In genomic region chr2:62014102-62014501, GRCh38 we compare ENCODE assay signal across 10 cellular contexts.
DNase-seq lines count a peak whose midpoint lies in the region; ATAC-seq and TF ChIP-seq lines count a peak whose summit lies in the region.
"Had no signal": no experiment of that assay in that cellular context is flagged by ENCODE, and none has a peak within 500 bp of the region (broad histone marks: within the 10 kb centered on the region; RNA-seq: fewer than 3 reads in every experiment).

No MANE protein-coding gene starts in this region.

- H3K36me3 ChIP-seq in liver (ENCODE audit: control insufficient read depth in 4 of 4, insufficient read depth in 3 of 4, low read depth in 1 of 4, low read length in 3 of 4), result no peaks in the 10 kb centered on the region

- ATAC-seq in GM18861 (IDR thresholded peaks at IDR 0.05; ENCODE audit: unreplicated experiment), result no peak

- no peak overlapping the region for H3K9ac ChIP-seq in liver (ENCODE audit: low read depth in 1 of 2, low read length in 2 of 2)

- H3K9me3 ChIP-seq in liver (ENCODE audit: control insufficient read depth in 4 of 4, low read length in 3 of 4), result no peaks in the 10 kb centered on the region

- H3K27ac ChIP-seq in liver (ENCODE audit: low read depth in 1 of 2, low read length in 2 of 2), result no peak overlapping the region
- H3K27ac ChIP-seq: SK-N-MC had no signal

- peak; percentile 49 to 57 for TF ChIP-seq RAD21 in liver (IDR thresholded peaks at IDR 0.05)

- H3K27me3 ChIP-seq in liver (ENCODE audit: control insufficient read depth in 4 of 4, insufficient read depth in 4 of 4, low read length in 3 of 4), result no peaks in the 10 kb centered on the region

- peaks cover 6 to 21% (median 18%) of the 10 kb centered on the region in 4 donors for H3K4me1 ChIP-seq in liver (ENCODE audit: control insufficient read depth in 4 of 4, insufficient read depth in 4 of 4, low read length in 3 of 4)

- H3K4me3 ChIP-seq in liver (ENCODE audit: low read depth in 1 of 3, low read length in 3 of 3), result no peak overlapping the region
- H3K4me3 ChIP-seq: SK-N-MC had no signal

- 15% methylated on average over 2 of the region's 2 CpGs for WGBS in liver

- no peak for TF ChIP-seq CTCF in liver (IDR thresholded peaks at IDR 0.05; ENCODE audit: low read depth, low read length, missing input control)

- DNase-seq in AG08395 (ENCODE audit: low spot score) (peak; percentile 47), NCI-H2029 (lab: John Stamatoyannopoulos, UW) (peak; percentile 59), cerebellar cortex (ENCODE audit: low spot score) (peak; percentile 98), GF-D8 (lab: John Stamatoyannopoulos, UW) (no peak), NAMALWA (ENCODE audit: low spot score) (no peak)
- DNase-seq in stimulated activated CD4-positive, alpha-beta T cell treated with anti-CD3 and anti-CD28 coated beads, Interleukin-15, amount 100 ng/mL, for 24 hours, result no peak
- DNase-seq: naive B cell had no signal

TF ChIP-seq in liver, 16 proteins besides CTCF, POLR2A, EP300 and RAD21:
- TF ChIP-seq TAF1 (conservative IDR thresholded peaks at IDR 0.05) (no peak), EGR1 (IDR thresholded peaks at IDR 0.05; ENCODE audit: low read depth in 2 of 2) (no peak), REST (IDR thresholded peaks at IDR 0.05) (no peak), FOXA2 (IDR thresholded peaks at IDR 0.05) (peak; percentile 54), JUND (IDR thresholded peaks at IDR 0.05) (peak; percentile 28 to 34), HNF4G (IDR thresholded peaks at IDR 0.05) (no peak), YY1 (IDR thresholded peaks at IDR 0.05) (peak; percentile 49), SP1 (IDR thresholded peaks at IDR 0.05) (peak; percentile 52), HNF4A (conservative IDR thresholded peaks at IDR 0.05) (peak; percentile 52 to 63), NR2F2 (IDR thresholded peaks at IDR 0.05) (peak; percentile 63), GABPA (IDR thresholded peaks at IDR 0.05 in 1 of 2, conservative IDR thresholded peaks at IDR 0.05 in 1 of 2) (no peak), FOXA1 (IDR thresholded peaks at IDR 0.05) (peak; percentile 21), RXRA (IDR thresholded peaks at IDR 0.05) (peak; percentile 58 to 60)
- TF ChIP-seq, protein P1, sequence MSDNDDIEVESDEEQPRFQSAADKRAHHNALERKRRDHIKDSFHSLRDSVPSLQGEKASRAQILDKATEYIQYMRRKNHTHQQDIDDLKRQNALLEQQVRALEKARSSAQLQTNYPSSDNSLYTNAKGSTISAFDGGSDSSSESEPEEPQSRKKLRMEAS (IDR thresholded peaks at IDR 0.05), result no peak
- TF ChIP-seq, protein P2, sequence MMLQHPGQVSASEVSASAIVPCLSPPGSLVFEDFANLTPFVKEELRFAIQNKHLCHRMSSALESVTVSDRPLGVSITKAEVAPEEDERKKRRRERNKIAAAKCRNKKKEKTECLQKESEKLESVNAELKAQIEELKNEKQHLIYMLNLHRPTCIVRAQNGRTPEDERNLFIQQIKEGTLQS (IDR thresholded peaks at IDR 0.05), result no peak
- TF ChIP-seq, protein P3, sequence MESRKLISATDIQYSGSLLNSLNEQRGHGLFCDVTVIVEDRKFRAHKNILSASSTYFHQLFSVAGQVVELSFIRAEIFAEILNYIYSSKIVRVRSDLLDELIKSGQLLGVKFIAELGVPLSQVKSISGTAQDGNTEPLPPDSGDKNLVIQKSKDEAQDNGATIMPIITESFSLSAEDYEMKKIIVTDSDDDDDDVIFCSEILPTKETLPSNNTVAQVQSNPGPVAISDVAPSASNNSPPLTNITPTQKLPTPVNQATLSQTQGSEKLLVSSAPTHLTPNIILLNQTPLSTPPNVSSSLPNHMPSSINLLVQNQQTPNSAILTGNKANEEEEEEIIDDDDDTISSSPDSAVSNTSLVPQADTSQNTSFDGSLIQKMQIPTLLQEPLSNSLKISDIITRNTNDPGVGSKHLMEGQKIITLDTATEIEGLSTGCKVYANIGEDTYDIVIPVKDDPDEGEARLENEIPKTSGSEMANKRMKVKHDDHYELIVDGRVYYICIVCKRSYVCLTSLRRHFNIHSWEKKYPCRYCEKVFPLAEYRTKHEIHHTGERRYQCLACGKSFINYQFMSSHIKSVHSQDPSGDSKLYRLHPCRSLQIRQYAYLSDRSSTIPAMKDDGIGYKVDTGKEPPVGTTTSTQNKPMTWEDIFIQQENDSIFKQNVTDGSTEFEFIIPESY (IDR thresholded peaks at IDR 0.05), result no peak

Comparison
In these comparisons a context has a peak if more than half of its experiments do, and no peak if none do; other contexts are left out.
1. DNase-seq: peak in AG08395 (single experiment), NCI-H2029 (single experiment) and cerebellar cortex (single experiment); none in GF-D8 (single experiment), stimulated activated CD4-positive, alpha-beta T cell treated with anti-CD3 and anti-CD28 coated beads, Interleukin-15, amount 100 ng/mL, for 24 hours (single experiment) and NAMALWA (single experiment).